ENCODE assay signal across 1 cellular context in the genomic region with DNA sequence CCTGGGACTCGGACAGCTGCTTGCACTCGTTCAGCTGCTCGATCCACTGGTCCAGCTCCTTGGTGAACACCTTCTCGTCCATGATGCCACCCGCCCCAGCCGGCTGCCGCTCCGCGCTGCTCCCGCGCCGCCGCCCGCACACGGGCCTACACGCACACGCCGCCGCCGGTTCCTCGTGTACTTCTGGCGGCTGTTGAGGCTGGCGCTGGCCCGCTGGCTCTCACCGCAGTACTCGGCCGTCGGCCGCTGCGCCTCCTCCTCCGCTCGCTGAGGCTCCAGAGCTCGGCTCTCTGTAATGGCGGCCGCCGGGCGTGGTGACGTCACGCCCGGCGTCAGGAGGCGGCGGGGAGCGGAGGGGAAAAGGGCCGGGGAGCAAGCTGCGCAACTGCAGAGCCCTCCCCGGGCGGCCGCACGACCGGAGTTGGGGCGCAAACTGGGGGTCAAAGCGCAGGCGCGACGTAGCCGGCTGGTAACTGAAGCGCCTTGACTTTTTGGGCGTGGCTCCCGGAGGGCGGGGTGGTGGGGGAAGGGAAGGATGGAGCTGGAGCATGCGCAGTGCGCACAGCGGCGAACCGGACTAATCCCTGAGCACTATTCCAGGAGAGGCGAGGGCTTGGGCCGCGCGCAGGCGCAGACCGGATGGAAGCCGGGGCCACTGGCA.
TF ChIP-seq lines count a peak whose summit lies in the region.

Gene PPP2CA, minus strand, starts transcription at position 294 of the 661 bp plus-strand sequence. Its CDS starts 212 bp downstream, at position 82.

TF ChIP-seq in HEK293, 187 proteins besides CTCF, POLR2A, EP300 and RAD21 (continued from another document):
- TF ChIP-seq ZNF280D (tag by site-specific recombination; IDR thresholded peaks at IDR 0.05) (no peak), KLF8 (tag by site-specific recombination; IDR thresholded peaks at IDR 0.05) (peak; percentile 69; the same call in 1 of the 2 replicates), ZNF544 (tag by site-specific recombination; IDR thresholded peaks at IDR 0.05) (no peak), ZSCAN16 (tag by site-specific recombination; IDR thresholded peaks at IDR 0.05) (0 out of 2 replicates have a peak, but pooled peaks have one; percentile 34), ZBTB49 (tag by site-specific recombination; IDR thresholded peaks at IDR 0.05; ENCODE audit: low read depth) (no peak), SCRT1 (tag by site-specific recombination; IDR thresholded peaks at IDR 0.05; ENCODE audit: borderline replicate concordance) (no peak)
